25 cellular contexts compared by ENCODE assay signal in genomic region chr2:239898292-239898925, GRCh38.
"Had no signal": no experiment of that assay in that cellular context is flagged by ENCODE, and none has a peak within 500 bp of the region (broad histone marks: within the 10 kb centered on the region; RNA-seq: fewer than 3 reads in every experiment).

No MANE protein-coding gene starts in this region.

- H3K27ac ChIP-seq: left lung, sigmoid colon, tibial artery, uterus, VCaP had no signal

- DNase-seq: activated CD4-positive, alpha-beta T cell treated with anti-CD3 and anti-CD28 coated beads, Interleukin-2, amount 10 ng/mL, durations not matched to agents 24 days and 14 days; caudate nucleus; dermis blood vessel endothelial cell; effector memory CD4-positive, alpha-beta T cell; foreskin melanocyte; immature natural killer cell; kidney glomerular epithelial cell; occipital lobe; sigmoid colon; stimulated activated CD4-positive, alpha-beta T cell treated with anti-CD3 and anti-CD28 coated beads, Interleukin-2, amount 100 ng/mL, for 48 hours; stimulated activated naive CD8-positive, alpha-beta T cell treated with anti-CD3 and anti-CD28 coated beads, Interleukin-15, Interleukin-2, amounts not matched to agents 100 U/mL and 50 U/mL, for 24 hours; substantia nigra; uterus had no signal

- H3K4me1 ChIP-seq: sigmoid colon, tibial artery, uterus had no signal

- H3K4me1 Mint-ChIP-seq: activated CD4-positive, alpha-beta T cell treated with anti-CD3 and anti-CD28 coated beads, Interleukin-2, amount 10 ng/mL, durations not matched to agents 24 days and 14 days; brain had no signal

- H3K27ac Mint-ChIP-seq: activated CD4-positive, alpha-beta T cell treated with anti-CD3 and anti-CD28 coated beads, Interleukin-2, amount 10 ng/mL, durations not matched to agents 24 days and 14 days; activated naive CD4-positive, alpha-beta T cell treated with anti-CD3 and anti-CD28 coated beads, Interleukin-2, amount 50 U/mL, for 72 hours; activated T-helper 1 cell treated with anti-CD3 and anti-CD28 coated beads, Interleukin-12 subunit alpha, Interleukin-12 subunit beta, Interleukin-2, Interleukin-4 antibody, amounts not matched to agents 30 ng/mL and 10 ng/mL and 1 ng/mL, durations not matched to agents 14 hours and 24 hours and 36 hours; brain; naive thymus-derived CD4-positive, alpha-beta T cell had no signal

- H3K27me3 ChIP-seq: sigmoid colon, tibial artery, uterus had no signal

- ATAC-seq: activated CD4-positive, CD25-positive, alpha-beta regulatory T cell treated with anti-CD3 and anti-CD28 coated beads, Interleukin-2, amount 50 U/mL, for 24 hours; activated naive CD4-positive, alpha-beta T cell treated with anti-CD3 and anti-CD28 coated beads, Interleukin-2, amount 50 U/mL, for 72 hours; esophagus mucosa; left lung; naive thymus-derived CD4-positive, alpha-beta T cell; stimulated activated naive CD8-positive, alpha-beta T cell treated with anti-CD3 and anti-CD28 coated beads, Interleukin-15, Interleukin-2, amounts not matched to agents 100 U/mL and 50 U/mL, for 24 hours had no signal

- H3K36me3 ChIP-seq: left lung, sigmoid colon, tibial artery, uterus had no signal

- H3K9me3 Mint-ChIP-seq: activated CD4-positive, alpha-beta T cell treated with anti-CD3 and anti-CD28 coated beads, Interleukin-2, amount 10 ng/mL, durations not matched to agents 24 days and 14 days; activated naive CD4-positive, alpha-beta T cell treated with anti-CD3 and anti-CD28 coated beads, Interleukin-2, amount 50 U/mL, for 72 hours; activated T-helper 1 cell treated with anti-CD3 and anti-CD28 coated beads, Interleukin-12 subunit alpha, Interleukin-12 subunit beta, Interleukin-2, Interleukin-4 antibody, amounts not matched to agents 30 ng/mL and 10 ng/mL and 1 ng/mL, durations not matched to agents 14 hours and 24 hours and 36 hours; neural crest cell had no signal

- H3K36me3 Mint-ChIP-seq: activated naive CD4-positive, alpha-beta T cell treated with anti-CD3 and anti-CD28 coated beads, Interleukin-2, amount 50 U/mL, for 72 hours; brain; immature natural killer cell had no signal

- H3K4me3 ChIP-seq: left lung, lung, sigmoid colon, smooth muscle cell, tibial artery, uterus had no signal

- H3K9me3 ChIP-seq: left lung, sigmoid colon, tibial artery, uterus had no signal

- H3K4me3 Mint-ChIP-seq: activated CD4-positive, alpha-beta T cell treated with anti-CD3 and anti-CD28 coated beads, Interleukin-2, amount 10 ng/mL, durations not matched to agents 24 days and 14 days; activated T-helper 1 cell treated with anti-CD3 and anti-CD28 coated beads, Interleukin-12 subunit alpha, Interleukin-12 subunit beta, Interleukin-2, Interleukin-4 antibody, amounts not matched to agents 30 ng/mL and 10 ng/mL and 1 ng/mL, durations not matched to agents 14 hours and 24 hours and 36 hours; brain; naive thymus-derived CD4-positive, alpha-beta T cell; neural crest cell had no signal
